Comparison of ENCODE assay signal across 29 cellular contexts in genomic region chr12:81859521-81859920, GRCh38.
A peak's percentile ranks its signal among the peaks of the same experiment; 100 is the strongest.
DNase-seq lines count a peak whose midpoint lies in the region; ATAC-seq, FAIRE-seq and TF ChIP-seq lines count a peak whose summit lies in the region.
"Had no signal": no experiment of that assay in that cellular context is flagged by ENCODE, and none has a peak within 500 bp of the region (broad histone marks: within the 10 kb centered on the region; RNA-seq: fewer than 3 reads in every experiment).

No MANE protein-coding gene starts in this region.

- CTCF ChIA-PET in endothelial cell of umbilical vein (lab: Charles Lee): interaction anchor here (0.8 to 1.0 kb wide), 2 partner anchors 9 to 19 kb away, joined by 3 read pairs; no protein-coding TSS in a partner anchor
- CTCF ChIA-PET in activated CD4-positive, alpha-beta memory T cell treated with anti-CD3 and anti-CD28 coated beads, Interleukin-2, amount 10 ng/mL, durations not matched to agents 7 days and 5 days (lab: Charles Lee): no interaction called here

- no peaks in the 10 kb centered on the region for H3K9me1 ChIP-seq in endothelial cell of umbilical vein (replicated peaks; ENCODE audit: control insufficient read depth, extremely low read depth, insufficient read depth, low read length)

- no peaks in the 10 kb centered on the region for H4K20me1 ChIP-seq in endothelial cell of umbilical vein (replicated peaks; ENCODE audit: control insufficient read depth, extremely low read depth, insufficient read depth, low read length)

- H3K27me3 Mint-ChIP-seq in activated CD4-positive, alpha-beta memory T cell treated with anti-CD3 and anti-CD28 coated beads, Interleukin-2, amount 10 ng/mL, durations not matched to agents 7 days and 5 days: no peaks in the 10 kb centered on the region
- H3K27me3 Mint-ChIP-seq: activated naive CD8-positive, alpha-beta T cell treated with anti-CD3 and anti-CD28 coated beads, Interleukin-2, amount 50 U/mL, for 24 hours; IgD-negative memory B cell; stimulated activated memory B cell treated with anti-CD40 and anti-IgM and Interleukin-4, amounts not matched to agents 10 μg/mL and 1 μg/mL and 100 μg/mL, for 72 hours had no signal

- peaks cover 7 to 8% of the 10 kb centered on the region in 2 experiments for H3K27me3 ChIP-seq in endothelial cell of umbilical vein (ENCODE audit: control insufficient read depth in 2 of 2, insufficient read depth in 2 of 2, low read length in 2 of 2)
- H3K27me3 ChIP-seq: dorsolateral prefrontal cortex, gastroesophageal sphincter, SJSA1, suprapubic skin had no signal

- dilution Hi-C loops in endothelial cell of umbilical vein (cut with MboI; ENCODE audit: extremely low pct_ligation_motif_present, low sequenced_read_pairs): no loop called here

- H3K27ac Mint-ChIP-seq in activated CD4-positive, alpha-beta memory T cell treated with anti-CD3 and anti-CD28 coated beads, Interleukin-2, amount 10 ng/mL, durations not matched to agents 7 days and 5 days: no peak overlapping the region
- H3K27ac Mint-ChIP-seq: activated naive CD8-positive, alpha-beta T cell treated with anti-CD3 and anti-CD28 coated beads, Interleukin-2, amount 50 U/mL, for 24 hours; GM23338; IgD-negative memory B cell; stimulated activated memory B cell treated with anti-CD40 and anti-IgM and Interleukin-4, amounts not matched to agents 10 μg/mL and 1 μg/mL and 100 μg/mL, for 72 hours had no signal

- no peak overlapping the region for H3K9ac ChIP-seq in endothelial cell of umbilical vein (replicated peaks; ENCODE audit: extremely low read depth, insufficient read depth, low read length)

- H3K27ac ChIP-seq in endothelial cell of umbilical vein (ENCODE audit: insufficient read depth, low read depth, low read length): no peak overlapping the region
- H3K27ac ChIP-seq: dorsolateral prefrontal cortex, gastroesophageal sphincter, lower lobe of right lung, SJSA1, suprapubic skin had no signal

- no peaks in the 10 kb centered on the region for H3K79me2 ChIP-seq in endothelial cell of umbilical vein (ENCODE audit: control insufficient read depth, insufficient read depth, low read length)

- no peak overlapping the region for H2AFZ ChIP-seq in endothelial cell of umbilical vein (ENCODE audit: low read depth, low read length)
- H2AFZ ChIP-seq: GM23338 had no signal

- H3K4me3 ChIP-seq in endothelial cell of umbilical vein (replicated peaks in 1 of 3; ENCODE audit: insufficient read depth in 1 of 3, low read depth in 1 of 3, low read length in 3 of 3): no peak overlapping the region
- H3K4me3 ChIP-seq: dorsolateral prefrontal cortex, gastroesophageal sphincter, GM12878, GM23338, lower lobe of right lung, SJSA1, suprapubic skin had no signal

- POLR2A ChIA-PET in endothelial cell of umbilical vein (lab: Charles Lee): no interaction called here
- POLR2A ChIA-PET in activated CD4-positive, alpha-beta memory T cell treated with anti-CD3 and anti-CD28 coated beads, Interleukin-2, amount 10 ng/mL, durations not matched to agents 7 days and 5 days (lab: Charles Lee): no interaction called here

- H3K4me2 ChIP-seq in endothelial cell of umbilical vein (ENCODE audit: insufficient read depth, low read length): peak overlapping the region; percentile 4
- H3K4me2 ChIP-seq: GM23338 had no signal

- H3K36me3 ChIP-seq in endothelial cell of umbilical vein (ENCODE audit: control insufficient read depth in 2 of 2, extremely low read depth in 1 of 2, insufficient read depth in 2 of 2, low read length in 2 of 2): no peaks in the 10 kb centered on the region
- H3K36me3 ChIP-seq: gastroesophageal sphincter, lower lobe of right lung, SJSA1, suprapubic skin had no signal

- no peak for TF ChIP-seq CTCF in endothelial cell of umbilical vein (IDR thresholded peaks at IDR 0.05; ENCODE audit: extremely low read depth in 1 of 2, insufficient read depth in 1 of 2, low read depth in 1 of 2, low read length in 2 of 2)

- DNase-seq in D341Med (ENCODE audit: low spot score): peak; percentile 29
- DNase-seq in NCI-H69 (lab: John Stamatoyannopoulos, UW): peak; percentile 71
- DNase-seq in endothelial cell of umbilical vein (ENCODE audit: low read depth, low spot score): peak; percentile 84
- peak; percentile 30 for DNase-seq in mucosa of gallbladder (ENCODE audit: low spot score)
- DNase-seq in superior temporal gyrus (ENCODE audit: extremely low spot score): no peak
- DNase-seq in activated CD4-positive, alpha-beta memory T cell treated with anti-CD3 and anti-CD28 coated beads, Interleukin-2, amount 10 ng/mL, durations not matched to agents 7 days and 5 days: no peak
- DNase-seq in activated T-cell treated with anti-CD3 and anti-CD28 coated beads, Interleukin-2, amount 50 U/mL, for 1 hour: no peak
- DNase-seq: activated CD8-positive, alpha-beta memory T cell treated with anti-CD3 and anti-CD28 coated beads for 24 hours; activated gamma-delta T cell treated with Interleukin-2 at 50 U/mL for 16 hours; activated naive CD8-positive, alpha-beta T cell treated with anti-CD3 and anti-CD28 coated beads, Interleukin-2, amount 50 U/mL, for 24 hours; cerebellar nuclear complex; dorsolateral prefrontal cortex; EL; lower lobe of right lung; NCI-H1092 treated with DMSO at 0.1 percent for 48 hours; NCI-H187 treated with DMSO at 0.1 percent for 48 hours; NCI-H526; right cardiac atrium; stimulated activated CD4-positive, alpha-beta T cell treated with anti-CD3 and anti-CD28 coated beads, Interleukin-4, amount 100 ng/mL, for 4 hours had no signal

- H3K36me3 Mint-ChIP-seq in activated CD4-positive, alpha-beta memory T cell treated with anti-CD3 and anti-CD28 coated beads, Interleukin-2, amount 10 ng/mL, durations not matched to agents 7 days and 5 days (ENCODE audit: low read depth): no peaks in the 10 kb centered on the region
- H3K36me3 Mint-ChIP-seq: IgD-negative memory B cell; stimulated activated memory B cell treated with anti-CD40 and anti-IgM and Interleukin-4, amounts not matched to agents 10 μg/mL and 1 μg/mL and 100 μg/mL, for 72 hours had no signal

- no peaks in the 10 kb centered on the region for H3K9me3 ChIP-seq in endothelial cell of umbilical vein (replicated peaks; ENCODE audit: control insufficient read depth, insufficient read depth, low read length)
- H3K9me3 ChIP-seq: gastroesophageal sphincter, lower lobe of right lung, SJSA1, suprapubic skin had no signal

- peaks cover 9% of the 10 kb centered on the region for H3K4me1 ChIP-seq in endothelial cell of umbilical vein (ENCODE audit: control insufficient read depth, extremely low read depth, insufficient read depth, low read length)
- H3K4me1 ChIP-seq: gastroesophageal sphincter, lower lobe of right lung, SJSA1, suprapubic skin had no signal

- no peaks in the 10 kb centered on the region for H3K4me1 Mint-ChIP-seq in activated CD4-positive, alpha-beta memory T cell treated with anti-CD3 and anti-CD28 coated beads, Interleukin-2, amount 10 ng/mL, durations not matched to agents 7 days and 5 days
- H3K4me1 Mint-ChIP-seq: activated naive CD8-positive, alpha-beta T cell treated with anti-CD3 and anti-CD28 coated beads, Interleukin-2, amount 50 U/mL, for 24 hours; IgD-negative memory B cell; nephron; stimulated activated memory B cell treated with anti-CD40 and anti-IgM and Interleukin-4, amounts not matched to agents 10 μg/mL and 1 μg/mL and 100 μg/mL, for 72 hours had no signal

- peak; percentile 17 for TF ChIP-seq POLR2A in endothelial cell of umbilical vein (IDR thresholded peaks at IDR 0.05; ENCODE audit: low read depth, low read length)

- no TSS peak for BruUV-seq in endothelial cell of umbilical vein (replicated peaks; lab: Mats Ljungman, UMichigan)

- H3K4me3 Mint-ChIP-seq in activated CD4-positive, alpha-beta memory T cell treated with anti-CD3 and anti-CD28 coated beads, Interleukin-2, amount 10 ng/mL, durations not matched to agents 7 days and 5 days: no peak overlapping the region
- H3K4me3 Mint-ChIP-seq: activated naive CD8-positive, alpha-beta T cell treated with anti-CD3 and anti-CD28 coated beads, Interleukin-2, amount 50 U/mL, for 24 hours; GM23338; IgD-negative memory B cell; nephron; stimulated activated memory B cell treated with anti-CD40 and anti-IgM and Interleukin-4, amounts not matched to agents 10 μg/mL and 1 μg/mL and 100 μg/mL, for 72 hours had no signal

- peaks cover 2% of the 10 kb centered on the region for H3K9me3 Mint-ChIP-seq in activated CD4-positive, alpha-beta memory T cell treated with anti-CD3 and anti-CD28 coated beads, Interleukin-2, amount 10 ng/mL, durations not matched to agents 7 days and 5 days
- H3K9me3 Mint-ChIP-seq: activated naive CD8-positive, alpha-beta T cell treated with anti-CD3 and anti-CD28 coated beads, Interleukin-2, amount 50 U/mL, for 24 hours; GM23338; nephron had no signal

- FAIRE-seq in endothelial cell of umbilical vein (lab: Jason Lieb, UNC): peak; percentile 4
- FAIRE-seq: GM12878, TTC549 had no signal

- no peak for ATAC-seq in HG03520 (IDR thresholded peaks at IDR 0.05; ENCODE audit: unreplicated experiment)
- ATAC-seq: activated naive CD8-positive, alpha-beta T cell treated with anti-CD3 and anti-CD28 coated beads, Interleukin-2, amount 50 U/mL, for 24 hours; gastroesophageal sphincter; GM12878; GM23338; stimulated activated memory B cell treated with anti-CD40 and anti-IgM and Interleukin-4, amounts not matched to agents 10 μg/mL and 1 μg/mL and 100 μg/mL, for 72 hours had no signal

- intact Hi-C loops in endothelial cell of umbilical vein (cut with micrococcal nuclease): no loop called here

TF ChIP-seq in endothelial cell of umbilical vein, 7 proteins besides CTCF, POLR2A, EP300 and RAD21:
- TF ChIP-seq EZH2 (IDR thresholded peaks at IDR 0.05; ENCODE audit: borderline replicate concordance, low read depth, low read length, severe bottlenecking) (no peak), MYC (IDR thresholded peaks at IDR 0.05; ENCODE audit: low read depth, low read length) (no peak), MAX (IDR thresholded peaks at IDR 0.05; ENCODE audit: insufficient read depth, insufficient read length) (no peak), FOS (IDR thresholded peaks at IDR 0.05; ENCODE audit: borderline replicate concordance, insufficient read depth, low read length) (peak; percentile 17), POLR2AphosphoS5 (IDR thresholded peaks at IDR 0.05; ENCODE audit: insufficient read depth, low read depth, low read length) (peak; percentile 56), JUN (IDR thresholded peaks at IDR 0.05; ENCODE audit: borderline replicate concordance, insufficient read depth, insufficient read length, low read depth) (peak; percentile 3), GATA2 (IDR thresholded peaks at IDR 0.05; ENCODE audit: insufficient read depth, insufficient read length, low read depth, low read length) (peak; percentile 82)
TF ChIP-seq in endothelial cell of umbilical vein: peak in this region for 4.

Comparison
In these comparisons a context has a peak if more than half of its experiments do, and no peak if none do; other contexts are left out.
1. DNase-seq: peak in D341Med (single experiment), NCI-H69 (single experiment), endothelial cell of umbilical vein (single experiment) and mucosa of gallbladder (single experiment); none in superior temporal gyrus (single experiment), activated CD4-positive, alpha-beta memory T cell treated with anti-CD3 and anti-CD28 coated beads, Interleukin-2, amount 10 ng/mL, durations not matched to agents 7 days and 5 days (single experiment) and activated T-cell treated with anti-CD3 and anti-CD28 coated beads, Interleukin-2, amount 50 U/mL, for 1 hour (single experiment).